Comparison of ENCODE assay signal across 8 cellular contexts in the genomic region with DNA sequence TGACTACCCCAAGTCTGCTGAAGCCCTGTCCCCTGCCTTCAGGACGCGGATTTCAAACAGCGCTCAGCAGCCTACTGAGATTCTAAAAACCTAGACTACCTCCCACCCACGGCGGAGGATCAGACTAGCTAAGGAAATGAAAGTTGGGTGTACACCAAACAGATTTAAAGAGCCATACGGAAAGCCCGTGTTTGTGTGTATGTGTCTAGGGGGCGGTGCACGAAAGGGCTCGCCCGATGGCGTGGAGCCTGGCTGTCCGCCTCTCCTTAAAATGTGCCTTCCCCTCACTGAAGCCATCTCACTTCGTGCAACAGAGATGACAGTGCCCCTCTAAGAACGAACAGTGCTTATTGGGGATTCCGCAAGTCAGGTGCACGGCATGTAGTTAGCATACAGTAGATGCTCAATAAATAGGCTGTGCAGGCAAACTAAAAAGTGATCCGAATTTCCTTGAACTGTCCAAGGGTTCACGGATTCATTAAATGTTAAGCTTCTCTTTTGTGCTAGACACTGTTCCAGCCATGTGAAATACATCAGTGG. TPM values are rescaled to one million over a fixed set of nuclear protein-coding genes. Genes with fewer than 3 reads are reported as not detected.
DNase-seq lines count a peak whose midpoint lies in the region; TF ChIP-seq lines count a peak whose summit lies in the region.

No MANE protein-coding gene starts in this region.

- no peaks in the 10 kb centered on the region for H3K9me3 Mint-ChIP-seq in activated naive CD4-positive, alpha-beta T cell treated with anti-CD3 and anti-CD28 coated beads, Interleukin-2, amount 10 ng/mL, durations not matched to agents 7 days and 5 days

- peak overlapping the region; percentile 92; the same call in 1 of the 2 replicates for H3K27ac ChIP-seq in HUES64 (ENCODE audit: low read depth, low read length)

- H3K4me1 Mint-ChIP-seq in activated naive CD4-positive, alpha-beta T cell treated with anti-CD3 and anti-CD28 coated beads, Interleukin-2, amount 10 ng/mL, durations not matched to agents 7 days and 5 days = peaks cover 78% of the 10 kb centered on the region

- H3K4me1 ChIP-seq in HUES64 (ENCODE audit: insufficient read depth, low read length) = peaks cover 11% of the 10 kb centered on the region; the same call in 1 of the 2 replicates

- DNase-seq in AG10803 (ENCODE audit: low read depth) (no peak), NCI-H1694 (lab: John Stamatoyannopoulos, UW) (no peak), NCI-H1436 treated with DMSO at 0.1 percent for 48 hours (lab: John Stamatoyannopoulos, UW) (no peak), DMS79 treated with DMSO at 0.1 percent for 48 hours (lab: John Stamatoyannopoulos, UW) (no peak)
- DNase-seq in activated naive CD4-positive, alpha-beta T cell treated with anti-CD3 and anti-CD28 coated beads, Interleukin-2, amount 10 ng/mL, durations not matched to agents 7 days and 5 days = peak; percentile 61
- peak; percentile 56 for DNase-seq in stimulated activated CD8-positive, alpha-beta memory T cell treated with anti-CD3 and anti-CD28 coated beads, Interleukin-4, amount 100 ng/mL, for 48 hours

- H3K27me3 Mint-ChIP-seq in activated naive CD4-positive, alpha-beta T cell treated with anti-CD3 and anti-CD28 coated beads, Interleukin-2, amount 10 ng/mL, durations not matched to agents 7 days and 5 days = peaks cover 11% of the 10 kb centered on the region

- peaks cover 31% of the 10 kb centered on the region for H3K36me3 ChIP-seq in HUES64 (ENCODE audit: insufficient read depth, low read length)

- no peak for TF ChIP-seq CTCF in AG10803 (conservative IDR thresholded peaks at IDR 0.05; ENCODE audit: low read length)

- peaks cover 31% of the 10 kb centered on the region for H3K36me3 Mint-ChIP-seq in activated naive CD4-positive, alpha-beta T cell treated with anti-CD3 and anti-CD28 coated beads, Interleukin-2, amount 10 ng/mL, durations not matched to agents 7 days and 5 days

- no peaks in the 10 kb centered on the region for H3K27me3 ChIP-seq in HUES64 (ENCODE audit: insufficient read depth, low read length)

- H3K9ac ChIP-seq in HUES64 (ENCODE audit: low read depth, low read length) = peak overlapping the region; percentile 84

- H3K4me3 ChIP-seq in AG10803 (ENCODE audit: low read length) (peak overlapping the region; percentile 87), HUES64 (ENCODE audit: low read length) (peak overlapping the region; percentile 78), iPS-18c (ENCODE audit: insufficient read depth, low read depth, low read length) (peak overlapping the region; percentile 90)

- H3K27ac Mint-ChIP-seq in activated naive CD4-positive, alpha-beta T cell treated with anti-CD3 and anti-CD28 coated beads, Interleukin-2, amount 10 ng/mL, durations not matched to agents 7 days and 5 days = peak overlapping the region; percentile 98

- no peaks in the 10 kb centered on the region for H3K9me3 ChIP-seq in HUES64 (ENCODE audit: insufficient read depth, low read depth, low read length)
- no peaks in the 10 kb centered on the region for H3K9me3 ChIP-seq in iPS-18c (ENCODE audit: control insufficient read depth, insufficient read depth, low read length)

- peak overlapping the region; percentile 94 for H3K4me3 Mint-ChIP-seq in activated naive CD4-positive, alpha-beta T cell treated with anti-CD3 and anti-CD28 coated beads, Interleukin-2, amount 10 ng/mL, durations not matched to agents 7 days and 5 days

- 27% methylated on average over 19 of the region's 19 CpGs for WGBS in HUES64

- CTCF ChIA-PET in activated naive CD4-positive, alpha-beta T cell treated with anti-CD3 and anti-CD28 coated beads, Interleukin-2, amount 10 ng/mL, durations not matched to agents 7 days and 5 days (lab: Charles Lee) = interaction anchor here (1.0 to 1.6 kb wide), 6 partner anchors 10 to 232 kb away, joined by 3 to 5 read pairs (median 4); a partner anchor contains a TSS

RNA-seq across cellular contexts. Expression of a gene that starts 0.6 kb away (rescaled TPM):
- 4.8 TPM for polyA plus RNA-seq in HUES64 (2013, experiment 1 of 2)
- 6.1 TPM for polyA plus RNA-seq in HUES64 (2013, experiment 2 of 2)

RNA-seq across cellular contexts. Expression of a gene that starts 14.1 kb away (rescaled TPM):
- polyA plus RNA-seq in HUES64 (2013, experiment 1 of 2) = 1.00 TPM
- polyA plus RNA-seq in HUES64 (2013, experiment 2 of 2) = 0.89 TPM

RNA-seq across cellular contexts. Expression of a gene that starts 21.3 kb away (rescaled TPM):
- 64.6 TPM for polyA plus RNA-seq in HUES64 (2013, experiment 1 of 2)
- 62.3 TPM for polyA plus RNA-seq in HUES64 (2013, experiment 2 of 2)

RNA-seq across cellular contexts. Expression of a gene that starts 30.5 kb away (rescaled TPM):
- 74.7 TPM for polyA plus RNA-seq in HUES64 (2013, experiment 1 of 2)
- polyA plus RNA-seq in HUES64 (2013, experiment 2 of 2) = 81.0 TPM

RNA-seq across cellular contexts. Expression of a gene that starts 32.2 kb away (rescaled TPM):
- polyA plus RNA-seq in HUES64 (2013, experiment 1 of 2) = 24.2 TPM
- polyA plus RNA-seq in HUES64 (2013, experiment 2 of 2) = 24.9 TPM

Comparison
In these comparisons a context has a peak if more than half of its experiments do, and no peak if none do; other contexts are left out.
1. DNase-seq: peak in activated naive CD4-positive, alpha-beta T cell treated with anti-CD3 and anti-CD28 coated beads, Interleukin-2, amount 10 ng/mL, durations not matched to agents 7 days and 5 days (single experiment) and stimulated activated CD8-positive, alpha-beta memory T cell treated with anti-CD3 and anti-CD28 coated beads, Interleukin-4, amount 100 ng/mL, for 48 hours (single experiment); none in AG10803 (single experiment), NCI-H1694 (single experiment), NCI-H1436 treated with DMSO at 0.1 percent for 48 hours (single experiment) and DMS79 treated with DMSO at 0.1 percent for 48 hours (single experiment).
2. Peak in every context shown above with its lines, with median percentiles within 50 percentile points of each other: H3K4me3 ChIP-seq.